In the genomic region with DNA sequence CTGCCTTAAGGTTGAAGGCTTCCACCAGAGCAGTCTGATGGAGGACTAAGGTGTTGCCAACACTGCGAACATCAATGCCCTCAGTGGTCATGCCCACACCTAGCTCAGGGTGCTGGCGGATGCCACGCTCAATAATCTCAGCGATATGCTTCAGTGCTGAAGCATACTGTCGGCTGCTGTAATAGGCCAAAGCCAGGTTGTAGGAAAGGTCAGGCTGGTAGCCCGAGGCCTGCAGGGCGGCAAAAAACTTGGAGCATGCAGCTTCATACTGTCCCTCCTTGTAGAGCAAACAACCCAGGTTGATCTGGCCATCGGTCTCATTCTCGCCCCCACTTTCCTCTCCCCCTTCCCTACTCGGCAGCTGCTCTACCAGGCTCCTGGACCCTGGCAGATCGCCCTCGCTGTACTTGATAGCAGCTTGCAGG, we compare ENCODE assay signal across 8 cellular contexts.
A peak's percentile ranks its signal among the peaks of the same experiment; 100 is the strongest.
DNase-seq lines count a peak whose midpoint lies in the region; ATAC-seq and TF ChIP-seq lines count a peak whose summit lies in the region.

No MANE protein-coding gene starts in this region.

- H3K4me3 ChIP-seq in SU-DHL-6 (ENCODE audit: insufficient read depth, low read length, poor library complexity, severe bottlenecking) (peak overlapping the region; percentile 83), fibroblast of pulmonary artery (replicated peaks; ENCODE audit: low read depth, low read length) (peak overlapping the region; percentile 84), neutrophil (ENCODE audit: low read depth in 1 of 2, low read length in 1 of 2) (peak overlapping the region; percentile 86 to 93)

- H3K36me3 ChIP-seq in SU-DHL-6 (ENCODE audit: low read length) (no peaks in the 10 kb centered on the region), neutrophil (no peaks in the 10 kb centered on the region)

- ATAC-seq in HG02588 (IDR thresholded peaks at IDR 0.05; ENCODE audit: unreplicated experiment) = no peak

- peak overlapping the region; percentile 93 for H3K4me2 ChIP-seq in SU-DHL-6 (ENCODE audit: low read depth, low read length, poor library complexity, severe bottlenecking)

- no peak for TF ChIP-seq CTCF in SU-DHL-6 (IDR thresholded peaks at IDR 0.05; ENCODE audit: insufficient read depth, low read length, poor library complexity, severe bottlenecking)
- TF ChIP-seq CTCF in fibroblast of pulmonary artery (IDR thresholded peaks at IDR 0.05; ENCODE audit: low read length, missing control alignments) = no peak
- TF ChIP-seq CTCF in neutrophil (IDR thresholded peaks at IDR 0.05) = no peak

- H3K27me3 Mint-ChIP-seq in activated CD4-positive, alpha-beta T cell treated with anti-CD3 and anti-CD28 coated beads, Interleukin-2, amount 10 ng/mL, durations not matched to agents 7 days and 5 days = no peaks in the 10 kb centered on the region

- POLR2A ChIA-PET in activated CD4-positive, alpha-beta T cell treated with anti-CD3 and anti-CD28 coated beads, Interleukin-2, amount 10 ng/mL, durations not matched to agents 7 days and 5 days (lab: Charles Lee) = no interaction called here

- no peaks in the 10 kb centered on the region for H3K79me2 ChIP-seq in SU-DHL-6 (ENCODE audit: insufficient read depth, low read length)

- peaks cover 21% of the 10 kb centered on the region for H3K4me1 Mint-ChIP-seq in activated CD4-positive, alpha-beta T cell treated with anti-CD3 and anti-CD28 coated beads, Interleukin-2, amount 10 ng/mL, durations not matched to agents 7 days and 5 days

- CTCF ChIA-PET in activated CD4-positive, alpha-beta T cell treated with anti-CD3 and anti-CD28 coated beads, Interleukin-2, amount 10 ng/mL, durations not matched to agents 7 days and 5 days (lab: Charles Lee) = interaction anchor here (0.5 to 1.7 kb wide), 5 partner anchors 11 to 304 kb away, joined by 3 to 5 read pairs (median 4); no protein-coding TSS in a partner anchor

- DNase-seq in activated CD4-positive, alpha-beta T cell treated with anti-CD3 and anti-CD28 coated beads, Interleukin-2, amount 10 ng/mL, durations not matched to agents 7 days and 5 days = no peak
- no peak for DNase-seq in activated CD4-positive, alpha-beta T cell treated with anti-CD3 and anti-CD28 coated beads for 1 hour
- no peak for DNase-seq in fibroblast of pulmonary artery (ENCODE audit: low read depth)
- no peak for DNase-seq in NCI-H1092 (lab: John Stamatoyannopoulos, UW)
- DNase-seq in NCI-H128 (lab: John Stamatoyannopoulos, UW; ENCODE audit: unreplicated experiment) = no peak

- H3K27ac ChIP-seq in SU-DHL-6 (ENCODE audit: low read depth, low read length) (no peak overlapping the region), neutrophil (peak overlapping the region; percentile 94)

- H2AFZ ChIP-seq in SU-DHL-6 (ENCODE audit: low read depth, low read length, severe bottlenecking) = peak overlapping the region; percentile 99

- H4K20me1 ChIP-seq in SU-DHL-6 (ENCODE audit: low read depth, low read length) = no peaks in the 10 kb centered on the region

- peak overlapping the region; percentile 99 for H3K27ac Mint-ChIP-seq in activated CD4-positive, alpha-beta T cell treated with anti-CD3 and anti-CD28 coated beads, Interleukin-2, amount 10 ng/mL, durations not matched to agents 7 days and 5 days

- peak overlapping the region; percentile 91 for H3K4me3 Mint-ChIP-seq in activated CD4-positive, alpha-beta T cell treated with anti-CD3 and anti-CD28 coated beads, Interleukin-2, amount 10 ng/mL, durations not matched to agents 7 days and 5 days

- peak overlapping the region; percentile 61 for H3K9ac ChIP-seq in SU-DHL-6 (ENCODE audit: low read length)

- no peaks in the 10 kb centered on the region for H3F3A ChIP-seq in SU-DHL-6 (ENCODE audit: insufficient read depth)

- peaks cover 2% of the 10 kb centered on the region for H3K36me3 Mint-ChIP-seq in activated CD4-positive, alpha-beta T cell treated with anti-CD3 and anti-CD28 coated beads, Interleukin-2, amount 10 ng/mL, durations not matched to agents 7 days and 5 days (ENCODE audit: low read depth)

- H3K9me2 ChIP-seq in SU-DHL-6 (replicated peaks; ENCODE audit: insufficient read depth, low read length) = no peaks in the 10 kb centered on the region

- H3K9me3 ChIP-seq in SU-DHL-6 (ENCODE audit: insufficient read depth, low read length) = no peaks in the 10 kb centered on the region
- H3K9me3 ChIP-seq in neutrophil = no peaks in the 10 kb centered on the region

- H3K4me1 ChIP-seq in neutrophil (ENCODE audit: control insufficient read depth in 1 of 2, insufficient read depth in 1 of 2, low read depth in 1 of 2, low read length in 1 of 2) = peaks cover 12 to 13% of the 10 kb centered on the region in 2 experiments

- no peaks in the 10 kb centered on the region for H3K9me3 Mint-ChIP-seq in activated CD4-positive, alpha-beta T cell treated with anti-CD3 and anti-CD28 coated beads, Interleukin-2, amount 10 ng/mL, durations not matched to agents 7 days and 5 days

- H3K27me3 ChIP-seq in SU-DHL-6 (ENCODE audit: low read length) (no peaks in the 10 kb centered on the region), neutrophil (no peaks in the 10 kb centered on the region)
